23 cellular contexts compared by ENCODE assay signal in the genomic region with DNA sequence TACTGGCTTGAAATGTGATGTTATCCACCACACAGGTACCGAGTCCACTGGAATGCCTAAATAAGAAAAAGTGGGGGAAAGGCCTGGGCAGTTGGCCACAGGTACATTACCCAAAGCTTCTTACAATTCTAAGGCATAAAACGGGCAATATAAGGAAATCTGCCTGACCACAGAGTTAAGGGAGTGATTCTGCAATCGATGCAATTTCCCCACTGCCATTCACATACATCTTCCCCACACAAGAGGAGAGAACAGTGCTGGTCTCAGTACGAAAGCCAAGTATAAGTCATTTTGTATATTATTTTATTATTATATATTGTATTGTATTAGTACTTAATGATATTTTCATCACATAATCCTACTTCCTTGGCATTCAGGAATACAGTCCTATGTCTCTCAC. TPM values are rescaled to one million over a fixed set of nuclear protein-coding genes. Genes with fewer than 3 reads are reported as not detected.
DNase-seq lines count a peak whose midpoint lies in the region; ATAC-seq and TF ChIP-seq lines count a peak whose summit lies in the region.
"Had no signal": no experiment of that assay in that cellular context is flagged by ENCODE, and none has a peak within 500 bp of the region (broad histone marks: within the 10 kb centered on the region; RNA-seq: fewer than 3 reads in every experiment).

No MANE protein-coding gene starts in this region.

- TF ChIP-seq CTCF in MCF 10A (IDR thresholded peaks at IDR 0.05; ENCODE audit: unreplicated experiment): no peak

- peaks cover 3% of the 10 kb centered on the region for H3K36me3 Mint-ChIP-seq in T-helper 17 cell (ENCODE audit: low read depth)
- peaks cover 38% of the 10 kb centered on the region for H3K36me3 Mint-ChIP-seq in stimulated activated memory B cell treated with anti-CD40 and anti-IgM and Interleukin-4, amounts not matched to agents 10 μg/mL and 1 μg/mL and 100 μg/mL, for 72 hours
- H3K36me3 Mint-ChIP-seq in MCF 10A (ENCODE audit: insufficient read depth, unreplicated experiment): peaks cover 3% of the 10 kb centered on the region

- no peaks in the 10 kb centered on the region for H3K27me3 Mint-ChIP-seq in T-helper 17 cell
- no peaks in the 10 kb centered on the region for H3K27me3 Mint-ChIP-seq in stimulated activated memory B cell treated with anti-CD40 and anti-IgM and Interleukin-4, amounts not matched to agents 10 μg/mL and 1 μg/mL and 100 μg/mL, for 72 hours
- H3K27me3 Mint-ChIP-seq in MCF 10A (ENCODE audit: insufficient read depth, unreplicated experiment): no peaks in the 10 kb centered on the region

- CTCF ChIA-PET in MCF 10A (lab: Yijun Ruan, JAX): no interaction called here

- POLR2A ChIA-PET in MCF 10A (lab: Yijun Ruan, JAX): interaction anchor here (0.6 to 1.6 kb wide), 2 partner anchors 18 to 123 kb away, joined by 3 to 6 read pairs; a partner anchor contains a TSS

- H3K4me1 Mint-ChIP-seq in T-helper 17 cell (peaks cover 19% of the 10 kb centered on the region), MCF 10A (ENCODE audit: insufficient read depth, unreplicated experiment) (peaks cover 3% of the 10 kb centered on the region)
- peaks cover 25% of the 10 kb centered on the region for H3K4me1 Mint-ChIP-seq in stimulated activated memory B cell treated with anti-CD40 and anti-IgM and Interleukin-4, amounts not matched to agents 10 μg/mL and 1 μg/mL and 100 μg/mL, for 72 hours

- no peaks in the 10 kb centered on the region for H3K9me3 Mint-ChIP-seq in stimulated activated memory B cell treated with anti-CD40 and anti-IgM and Interleukin-4, amounts not matched to agents 10 μg/mL and 1 μg/mL and 100 μg/mL, for 72 hours
- no peaks in the 10 kb centered on the region for H3K9me3 Mint-ChIP-seq in MCF 10A (ENCODE audit: unreplicated experiment)

- DNase-seq in NOMO-1 treated with DMSO at 0.1 percent for 48 hours (lab: John Stamatoyannopoulos, UW; ENCODE audit: unreplicated experiment): peak; percentile 15
- DNase-seq in NOMO-1 treated with dmso at 0.1 percent for 144 hours (lab: John Stamatoyannopoulos, UW; ENCODE audit: unreplicated experiment): no peak
- DNase-seq in MV-4-11 (lab: John Stamatoyannopoulos, UW): peak; percentile 8
- no peak for DNase-seq in T-helper 17 cell
- no peak for DNase-seq in NK-92 treated with Interleukin-12 subunit alpha and Interleukin-12 subunit beta, amount 100 ng/mL, for 24 hours (lab: John Stamatoyannopoulos, UW)
- DNase-seq in MCF 10A (ENCODE audit: unreplicated experiment): no peak
- DNase-seq: Calu3, DMS79 treated with DMSO at 0.1 percent for 48 hours, GM23248, H7, Kasumi-1, NCI-H1092 treated with DMSO at 0.1 percent for 48 hours, NCI-H1436 treated with DMSO at 0.1 percent for 48 hours, NCI-H187 treated with DMSO at 0.1 percent for 48 hours, NCI-H2107, NCI-H446, NCI-H526, OCI-M1, Peyer's patch, SIG-M5 had no signal

- no peaks in the 10 kb centered on the region for H3K9me3 ChIP-seq in T-helper 17 cell (ENCODE audit: control insufficient read depth, low read length, poor library complexity, severe bottlenecking)
- H3K9me3 ChIP-seq: Peyer's patch had no signal

- ATAC-seq in T-helper 17 cell (no peak), HG03354 (IDR thresholded peaks at IDR 0.05; ENCODE audit: poor library complexity, severe bottlenecking, unreplicated experiment) (no peak)
- no peak for ATAC-seq in stimulated activated memory B cell treated with anti-CD40 and anti-IgM and Interleukin-4, amounts not matched to agents 10 μg/mL and 1 μg/mL and 100 μg/mL, for 72 hours
- ATAC-seq: K562 had no signal

- intact Hi-C loops in MCF 10A (cut with micrococcal nuclease): no loop called here

- no TSS peak for BruUV-seq in MCF 10A (replicated peaks; lab: Mats Ljungman, UMichigan)

- H3K4me3 Mint-ChIP-seq in T-helper 17 cell (no peak overlapping the region), MCF 10A (ENCODE audit: unreplicated experiment) (no peak overlapping the region)
- H3K4me3 Mint-ChIP-seq in stimulated activated memory B cell treated with anti-CD40 and anti-IgM and Interleukin-4, amounts not matched to agents 10 μg/mL and 1 μg/mL and 100 μg/mL, for 72 hours: no peak overlapping the region

- H3K27ac Mint-ChIP-seq in T-helper 17 cell: peak overlapping the region; percentile 63
- H3K27ac Mint-ChIP-seq in stimulated activated memory B cell treated with anti-CD40 and anti-IgM and Interleukin-4, amounts not matched to agents 10 μg/mL and 1 μg/mL and 100 μg/mL, for 72 hours: peak overlapping the region; percentile 10
- H3K27ac Mint-ChIP-seq in MCF 10A (ENCODE audit: low read depth, unreplicated experiment): no peak overlapping the region

RNA-seq across cellular contexts. Expression of a gene that starts 30.6 kb away (rescaled TPM):
- total RNA-seq in T-helper 17 cell: 10 to 100 TPM; 72.5 to 86.3 TPM
- total RNA-seq in MCF 10A (2022): 84.7 and 99.5 TPM in 2 replicates

Comparison
In these comparisons a context has a peak if more than half of its experiments do, and no peak if none do; other contexts are left out.
1. DNase-seq: peak in NOMO-1 treated with DMSO at 0.1 percent for 48 hours (single experiment) and MV-4-11 (single experiment); none in NOMO-1 treated with dmso at 0.1 percent for 144 hours (single experiment), T-helper 17 cell (0 of 3), NK-92 treated with Interleukin-12 subunit alpha and Interleukin-12 subunit beta, amount 100 ng/mL, for 24 hours (single experiment) and MCF 10A (single experiment).